Comparison of ENCODE assay signal across 20 cellular contexts in the genomic region with DNA sequence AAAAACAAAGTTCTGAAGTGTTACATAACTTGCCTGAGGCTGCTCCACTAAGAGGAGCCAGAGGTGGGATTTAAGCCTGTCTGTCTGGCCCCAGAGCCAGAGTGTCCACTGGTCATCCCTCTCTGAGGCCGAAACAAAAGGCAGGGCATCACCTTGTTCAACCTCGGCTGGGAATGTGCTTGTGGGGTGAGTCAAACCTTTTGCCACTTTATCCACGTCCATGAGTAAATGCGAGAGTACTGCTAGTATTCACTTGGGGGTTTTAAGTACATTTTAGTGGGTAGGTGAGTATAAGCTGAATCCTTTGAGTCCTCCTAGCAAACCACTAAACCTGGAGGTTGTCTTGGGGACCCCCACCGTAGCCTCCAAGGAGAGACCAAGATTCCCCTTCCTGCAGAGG.
DNase-seq lines count a peak whose midpoint lies in the region; ATAC-seq and TF ChIP-seq lines count a peak whose summit lies in the region.
"Had no signal": no experiment of that assay in that cellular context is flagged by ENCODE, and none has a peak within 500 bp of the region (broad histone marks: within the 10 kb centered on the region; RNA-seq: fewer than 3 reads in every experiment).

No MANE protein-coding gene starts in this region.

- intact Hi-C loops in Right ventricle myocardium inferior (cut with DNase I), result no loop called here
- intact Hi-C loops in Right ventricle myocardium superior (cut with DNase I), result no loop called here

- DNase-seq in Right ventricle myocardium inferior (ENCODE audit: missing footprints), result no peak
- DNase-seq in Right ventricle myocardium superior, result no peak
- no peak for DNase-seq in SJCRH30
- DNase-seq in kidney tubule cell (ENCODE audit: low spot score), result peak; percentile 65
- no peak for DNase-seq in NCI-H524 treated with DMSO at 0.1 percent for 48 hours (lab: John Stamatoyannopoulos, UW)
- DNase-seq in chondrocyte (ENCODE audit: low spot score), result no peak
- DNase-seq: central memory CD4-positive, alpha-beta T cell; effector CD4-positive, alpha-beta T cell; GOT3; kidney; mesendoderm; NCI-H1930; NCI-H510A; T-helper 9 cell had no signal

- ATAC-seq in Right ventricle myocardium inferior (peak; percentile 11), Right ventricle myocardium superior (ENCODE audit: poor library complexity) (no peak), GM18907 (IDR thresholded peaks at IDR 0.05; ENCODE audit: unreplicated experiment) (no peak), HG02981 (IDR thresholded peaks at IDR 0.05; ENCODE audit: unreplicated experiment) (no peak)

- H3K27ac ChIP-seq in SJCRH30, result peak overlapping the region; percentile 59
- H3K27ac ChIP-seq: neural progenitor cell, SJSA1, uterus had no signal

- no peaks in the 10 kb centered on the region for H3K9me3 Mint-ChIP-seq in chondrocyte (ENCODE audit: low read depth)
- H3K9me3 Mint-ChIP-seq: IgD-negative memory B cell had no signal

- no peak overlapping the region for H3K4me3 ChIP-seq in SJCRH30
- H3K4me3 ChIP-seq: neural progenitor cell, SJSA1, uterus had no signal

- H3K36me3 Mint-ChIP-seq in chondrocyte (ENCODE audit: low read depth), result no peaks in the 10 kb centered on the region

- no peaks in the 10 kb centered on the region for H3K27me3 Mint-ChIP-seq in chondrocyte (ENCODE audit: low read depth)
- H3K27me3 Mint-ChIP-seq: IgD-negative memory B cell had no signal

- H3K27ac Mint-ChIP-seq in chondrocyte (ENCODE audit: unreplicated experiment), result no peak overlapping the region
- H3K27ac Mint-ChIP-seq: neural progenitor cell had no signal

- no peaks in the 10 kb centered on the region for H3K9me3 ChIP-seq in SJCRH30 (replicated peaks)
- H3K9me3 ChIP-seq: uterus had no signal

- H3K4me1 ChIP-seq in SJCRH30, result peaks cover 13% of the 10 kb centered on the region
- H3K4me1 ChIP-seq: uterus had no signal

- no peak overlapping the region for H3K4me3 Mint-ChIP-seq in chondrocyte (ENCODE audit: unreplicated experiment)
- H3K4me3 Mint-ChIP-seq: IgD-negative memory B cell, neural progenitor cell had no signal

- H3K36me3 ChIP-seq in SJCRH30, result no peaks in the 10 kb centered on the region
- H3K36me3 ChIP-seq: neural progenitor cell, uterus had no signal

- peaks cover 13% of the 10 kb centered on the region for H3K4me1 Mint-ChIP-seq in chondrocyte (ENCODE audit: low read depth)

- TF ChIP-seq CTCF in chondrocyte (IDR thresholded peaks at IDR 0.05), result no peak

- no peaks in the 10 kb centered on the region for H3K27me3 ChIP-seq in SJCRH30
- H3K27me3 ChIP-seq: neural progenitor cell, SJSA1, uterus had no signal
